ENCODE assay signal across 11 cellular contexts in genomic region chr5:113061851-113062631, GRCh38.
DNase-seq lines count a peak whose midpoint lies in the region; ATAC-seq and TF ChIP-seq lines count a peak whose summit lies in the region.
"Had no signal": no experiment of that assay in that cellular context is flagged by ENCODE, and none has a peak within 500 bp of the region (broad histone marks: within the 10 kb centered on the region; RNA-seq: fewer than 3 reads in every experiment).

No MANE protein-coding gene starts in this region.

- CTCF ChIA-PET in PC-3 (lab: Charles Lee): no interaction called here

- H3K4me3 Mint-ChIP-seq in activated naive CD8-positive, alpha-beta T cell: peak overlapping the region; percentile 3
- H3K4me3 Mint-ChIP-seq in activated naive CD8-positive, alpha-beta T cell treated with anti-CD3 and anti-CD28 coated beads, Interleukin-2, amount 50 U/mL, for 24 hours: no peak overlapping the region

- no peak for ATAC-seq in activated naive CD8-positive, alpha-beta T cell treated with anti-CD3 and anti-CD28 coated beads, Interleukin-2, amount 50 U/mL, for 24 hours
- ATAC-seq in PC-3: peak; percentile 71
- ATAC-seq in GM19328 (IDR thresholded peaks at IDR 0.05; ENCODE audit: unreplicated experiment): no peak
- ATAC-seq in GM18511 (IDR thresholded peaks at IDR 0.05; ENCODE audit: unreplicated experiment): no peak
- ATAC-seq: heart left ventricle had no signal

- POLR2A ChIA-PET in PC-3 (lab: Charles Lee; ENCODE audit: unreplicated experiment): no interaction called here

- H3K4me3 ChIP-seq in PC-3 (ENCODE audit: low read length): no peak overlapping the region
- no peak overlapping the region for H3K4me3 ChIP-seq in epithelial cell of esophagus (ENCODE audit: low read length)
- H3K4me3 ChIP-seq: heart left ventricle had no signal

- H3K36me3 ChIP-seq in PC-3 (ENCODE audit: low read depth, low read length): no peaks in the 10 kb centered on the region

- intact Hi-C loops in PC-3 (cut with micrococcal nuclease): no loop called here

- H3K9me3 Mint-ChIP-seq in activated naive CD8-positive, alpha-beta T cell (ENCODE audit: low read depth): no peaks in the 10 kb centered on the region
- H3K9me3 Mint-ChIP-seq in activated naive CD8-positive, alpha-beta T cell treated with anti-CD3 and anti-CD28 coated beads, Interleukin-2, amount 50 U/mL, for 24 hours: no peaks in the 10 kb centered on the region

- H3K27me3 Mint-ChIP-seq in activated naive CD8-positive, alpha-beta T cell: no peaks in the 10 kb centered on the region
- H3K27me3 Mint-ChIP-seq in activated naive CD8-positive, alpha-beta T cell treated with anti-CD3 and anti-CD28 coated beads, Interleukin-2, amount 50 U/mL, for 24 hours: no peaks in the 10 kb centered on the region

- DNase-seq in activated naive CD8-positive, alpha-beta T cell treated with anti-CD3 and anti-CD28 coated beads, Interleukin-2, amount 50 U/mL, for 24 hours: no peak
- DNase-seq in PC-3 (peak; percentile 64), epithelial cell of esophagus (ENCODE audit: low read depth) (peak; percentile 34), stromal cell of bone marrow (ENCODE audit: low read depth) (peak; percentile 70)
- no peak for DNase-seq in activated effector memory CD4-positive, alpha-beta T cell treated with Interleukin-2 at 50 U/mL for 16 hours
- DNase-seq: amygdala, heart left ventricle, T-helper 9 cell had no signal

- no TSS peak for BruUV-seq in PC-3 (replicated peaks; lab: Mats Ljungman, UMichigan)

- H3K4me2 ChIP-seq in PC-3 (ENCODE audit: low read length): peak overlapping the region; percentile 48

- H3K79me2 ChIP-seq in PC-3 (ENCODE audit: low read length): no peaks in the 10 kb centered on the region

- H3K9ac ChIP-seq in PC-3 (ENCODE audit: low read length): no peak overlapping the region

- TF ChIP-seq CTCF in PC-3 (conservative IDR thresholded peaks at IDR 0.05; ENCODE audit: low read depth, low read length): no peak
- no peak for TF ChIP-seq CTCF in epithelial cell of esophagus (IDR thresholded peaks at IDR 0.05; ENCODE audit: insufficient read depth, low read depth, low read length, missing control alignments)

- H3K4me1 ChIP-seq in PC-3 (ENCODE audit: insufficient read depth, low read length): peaks cover 21% of the 10 kb centered on the region

- H2AFZ ChIP-seq in PC-3 (ENCODE audit: low read length): no peak overlapping the region

- H3K36me3 Mint-ChIP-seq in activated naive CD8-positive, alpha-beta T cell: peaks cover 3% of the 10 kb centered on the region
- H3K36me3 Mint-ChIP-seq in activated naive CD8-positive, alpha-beta T cell treated with anti-CD3 and anti-CD28 coated beads, Interleukin-2, amount 50 U/mL, for 24 hours (ENCODE audit: low read depth): no peaks in the 10 kb centered on the region

- no peaks in the 10 kb centered on the region for H3F3A ChIP-seq in PC-3 (ENCODE audit: low read length, unreplicated experiment)

- peak overlapping the region; percentile 0 for H3K27ac ChIP-seq in PC-3 (ENCODE audit: low read length)
- H3K27ac ChIP-seq: heart left ventricle had no signal

- H4K20me1 ChIP-seq in PC-3 (ENCODE audit: low read length): no peaks in the 10 kb centered on the region

- H3K27ac Mint-ChIP-seq in activated naive CD8-positive, alpha-beta T cell: peak overlapping the region; percentile 36
- no peak overlapping the region for H3K27ac Mint-ChIP-seq in activated naive CD8-positive, alpha-beta T cell treated with anti-CD3 and anti-CD28 coated beads, Interleukin-2, amount 50 U/mL, for 24 hours

- H3K27me3 ChIP-seq in PC-3 (ENCODE audit: low read length): no peaks in the 10 kb centered on the region
- H3K27me3 ChIP-seq: heart left ventricle had no signal

- no peaks in the 10 kb centered on the region for H3K9me3 ChIP-seq in PC-3 (ENCODE audit: low read length)
- H3K9me3 ChIP-seq: heart left ventricle had no signal

- no peaks in the 10 kb centered on the region for H3K9me2 ChIP-seq in PC-3 (replicated peaks; ENCODE audit: low read length)

- H3K4me1 Mint-ChIP-seq in activated naive CD8-positive, alpha-beta T cell (ENCODE audit: low read depth): peaks cover 68% of the 10 kb centered on the region
- peaks cover 40% of the 10 kb centered on the region for H3K4me1 Mint-ChIP-seq in activated naive CD8-positive, alpha-beta T cell treated with anti-CD3 and anti-CD28 coated beads, Interleukin-2, amount 50 U/mL, for 24 hours

Comparison
In these comparisons a context has a peak if more than half of its experiments do, and no peak if none do; other contexts are left out.
1. DNase-seq: peak in PC-3 (single experiment), epithelial cell of esophagus (single experiment) and stromal cell of bone marrow (single experiment); none in activated naive CD8-positive, alpha-beta T cell treated with anti-CD3 and anti-CD28 coated beads, Interleukin-2, amount 50 U/mL, for 24 hours (single experiment) and activated effector memory CD4-positive, alpha-beta T cell treated with Interleukin-2 at 50 U/mL for 16 hours (single experiment).